ENCODE assay signal across 14 cellular contexts in the genomic region with DNA sequence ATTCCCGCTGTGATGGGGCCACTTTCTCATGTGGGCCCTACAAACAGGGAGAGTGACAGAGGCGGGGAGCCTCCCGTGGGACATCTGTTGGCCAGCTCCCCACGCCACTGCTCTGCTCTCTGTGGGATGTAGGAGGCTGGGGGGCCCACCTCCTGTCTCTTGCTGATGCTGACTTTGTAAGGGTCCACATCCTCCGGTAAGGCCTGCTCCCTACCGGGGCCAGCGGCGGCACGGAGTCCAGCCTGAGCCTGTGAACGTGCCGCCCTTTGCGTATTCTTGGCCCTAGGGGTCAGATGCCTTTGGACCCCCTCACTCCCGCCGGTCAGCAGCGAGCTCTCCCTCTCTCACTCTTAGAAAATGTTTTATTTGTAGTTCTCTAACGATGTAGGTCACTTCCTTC.
DNase-seq lines count a peak whose midpoint lies in the region; ATAC-seq and TF ChIP-seq lines count a peak whose summit lies in the region.
"Had no signal": no experiment of that assay in that cellular context is flagged by ENCODE, and none has a peak within 500 bp of the region (broad histone marks: within the 10 kb centered on the region; RNA-seq: fewer than 3 reads in every experiment).

No MANE protein-coding gene starts in this region.

- no peak for DNase-seq in activated naive CD4-positive, alpha-beta T cell treated with anti-CD3 and anti-CD28 coated beads, Interleukin-2, amount 50 U/mL, for 16 hours
- peak; percentile 44 for DNase-seq in H7
- DNase-seq in central memory CD8-positive, alpha-beta T cell (ENCODE audit: low spot score in 2 of 2) = no peak
- DNase-seq in osteocyte (ENCODE audit: extremely low spot score, unreplicated experiment) = no peak
- DNase-seq in GM13977 (ENCODE audit: low spot score) = no peak
- DNase-seq: C1 segment of cervical spinal cord; Calu3; CD4-positive, alpha-beta T cell; DMS 273 treated with DMSO at 0.1 percent for 48 hours; GOT3; HCEC 1CT had no signal

- no peaks in the 10 kb centered on the region for H3K27me3 Mint-ChIP-seq in activated naive CD4-positive, alpha-beta T cell treated with anti-CD3 and anti-CD28 coated beads, Interleukin-2, amount 50 U/mL, for 24 hours
- peaks cover 38% of the 10 kb centered on the region for H3K27me3 Mint-ChIP-seq in central memory CD8-positive, alpha-beta T cell
- no peaks in the 10 kb centered on the region for H3K27me3 Mint-ChIP-seq in osteocyte (ENCODE audit: unreplicated experiment)
- H3K27me3 Mint-ChIP-seq: B cell; CD4-positive, alpha-beta T cell had no signal

- H3K36me3 Mint-ChIP-seq in activated naive CD4-positive, alpha-beta T cell treated with anti-CD3 and anti-CD28 coated beads, Interleukin-2, amount 50 U/mL, for 24 hours = no peaks in the 10 kb centered on the region
- H3K36me3 Mint-ChIP-seq in central memory CD8-positive, alpha-beta T cell (ENCODE audit: insufficient read depth) = no peaks in the 10 kb centered on the region
- H3K36me3 Mint-ChIP-seq in osteocyte (ENCODE audit: unreplicated experiment) = no peaks in the 10 kb centered on the region

- in situ Hi-C loops in GM13977 (cut with MboI; ENCODE audit: low pct_unique_long_range_greater_than_20kb, low sequenced_read_pairs, unreplicated experiment) = no loop called here

- ATAC-seq in central memory CD8-positive, alpha-beta T cell (replicated peaks; ENCODE audit: extremely low read depth, poor library complexity, severe bottlenecking) = no peak
- no peak for ATAC-seq in GM21526 (IDR thresholded peaks at IDR 0.05; ENCODE audit: low FRiP score, unreplicated experiment)

- no peaks in the 10 kb centered on the region for H3K9me3 Mint-ChIP-seq in activated naive CD4-positive, alpha-beta T cell treated with anti-CD3 and anti-CD28 coated beads, Interleukin-2, amount 50 U/mL, for 24 hours
- H3K9me3 Mint-ChIP-seq in central memory CD8-positive, alpha-beta T cell = no peaks in the 10 kb centered on the region
- no peaks in the 10 kb centered on the region for H3K9me3 Mint-ChIP-seq in osteocyte (ENCODE audit: unreplicated experiment)
- H3K9me3 Mint-ChIP-seq: CD4-positive, alpha-beta T cell had no signal

- peak overlapping the region; percentile 17 for H3K27ac Mint-ChIP-seq in activated naive CD4-positive, alpha-beta T cell treated with anti-CD3 and anti-CD28 coated beads, Interleukin-2, amount 50 U/mL, for 24 hours
- H3K27ac Mint-ChIP-seq in central memory CD8-positive, alpha-beta T cell (ENCODE audit: low read depth) = peak overlapping the region; percentile 57
- H3K27ac Mint-ChIP-seq in osteocyte (ENCODE audit: unreplicated experiment) = peak overlapping the region; percentile 64
- H3K27ac Mint-ChIP-seq: B cell; CD4-positive, alpha-beta T cell had no signal

- H3K36me3 ChIP-seq in H7 (replicated peaks; ENCODE audit: control insufficient read depth, insufficient read depth, low read length) = no peaks in the 10 kb centered on the region

- H3K4me1 Mint-ChIP-seq in activated naive CD4-positive, alpha-beta T cell treated with anti-CD3 and anti-CD28 coated beads, Interleukin-2, amount 50 U/mL, for 24 hours = peaks cover 28% of the 10 kb centered on the region
- no peaks in the 10 kb centered on the region for H3K4me1 Mint-ChIP-seq in central memory CD8-positive, alpha-beta T cell
- H3K4me1 Mint-ChIP-seq in osteocyte (ENCODE audit: unreplicated experiment) = peaks cover 65% of the 10 kb centered on the region

- no peak overlapping the region for H3K4me3 ChIP-seq in H7 (ENCODE audit: insufficient read depth, low read depth, low read length)

- no peak overlapping the region for H3K4me3 Mint-ChIP-seq in activated naive CD4-positive, alpha-beta T cell treated with anti-CD3 and anti-CD28 coated beads, Interleukin-2, amount 50 U/mL, for 24 hours
- no peak overlapping the region for H3K4me3 Mint-ChIP-seq in central memory CD8-positive, alpha-beta T cell
- H3K4me3 Mint-ChIP-seq in osteocyte (ENCODE audit: unreplicated experiment) = no peak overlapping the region
- H3K4me3 Mint-ChIP-seq: B cell; CD4-positive, alpha-beta T cell had no signal

- H3K27me3 ChIP-seq in H7 (ENCODE audit: control insufficient read depth, insufficient read depth, low read length) = no peaks in the 10 kb centered on the region

- no peak for TF ChIP-seq CTCF in osteocyte (IDR thresholded peaks at IDR 0.05)
- TF ChIP-seq CTCF in GM13977 (IDR thresholded peaks at IDR 0.05; ENCODE audit: extremely low read depth, insufficient read depth, missing control alignments) = no peak
